1 cellular context compared by ENCODE assay signal in genomic region chr15:66931768-66932633, GRCh38.
TF ChIP-seq lines count a peak whose summit lies in the region.

No MANE protein-coding gene starts in this region.

TF ChIP-seq in HepG2, 621 proteins besides CTCF, POLR2A, EP300 and RAD21 (continued from another document and continues in another):
- TF ChIP-seq HMGXB3 (CRISPR knock-in tag; IDR thresholded peaks at IDR 0.05; ENCODE audit: borderline replicate concordance), result no peak
- no peak for TF ChIP-seq NONO (IDR thresholded peaks at IDR 0.05)
- no peak for TF ChIP-seq NONO (CRISPR knock-in tag; conservative IDR thresholded peaks at IDR 0.05)
- TF ChIP-seq ZBTB2 (CRISPR knock-in tag; IDR thresholded peaks at IDR 0.05; ENCODE audit: low read depth), result no peak
- no peak for TF ChIP-seq BRF2 (CRISPR knock-in tag; IDR thresholded peaks at IDR 0.05)
- TF ChIP-seq WIZ (CRISPR knock-in tag; IDR thresholded peaks at IDR 0.05), result 0 out of 2 replicates have a peak, but pooled peaks have one; percentile 21
- TF ChIP-seq ZNF431 (CRISPR knock-in tag; IDR thresholded peaks at IDR 0.05; ENCODE audit: borderline replicate concordance, low read depth), result 0 out of 2 replicates have a peak, but pooled peaks have one; percentile 42
- TF ChIP-seq ZNF788 (CRISPR knock-in tag; IDR thresholded peaks at IDR 0.05; ENCODE audit: borderline replicate concordance), result 0 out of 2 replicates have a peak, but pooled peaks have one; percentile 43
- TF ChIP-seq ZNF556 (CRISPR knock-in tag; IDR thresholded peaks at IDR 0.05; ENCODE audit: borderline replicate concordance), result peak; percentile 65; the same call in 1 of the 2 replicates
- peak; percentile 59; the same call in 1 of the 2 replicates for TF ChIP-seq ZBTB10 (CRISPR knock-in tag; IDR thresholded peaks at IDR 0.05; ENCODE audit: borderline replicate concordance)
- peak; percentile 19; the same call in 1 of the 2 replicates for TF ChIP-seq ZNF205 (CRISPR knock-in tag; IDR thresholded peaks at IDR 0.05)
- TF ChIP-seq TOE1 (CRISPR knock-in tag; IDR thresholded peaks at IDR 0.05), result no peak
- TF ChIP-seq ZMAT5 (CRISPR knock-in tag; IDR thresholded peaks at IDR 0.05; ENCODE audit: borderline replicate concordance, low read depth), result no peak
- TF ChIP-seq IRX3 (CRISPR knock-in tag; IDR thresholded peaks at IDR 0.05; ENCODE audit: borderline replicate concordance, low read depth), result no peak
- TF ChIP-seq ZNF142 (CRISPR knock-in tag; IDR thresholded peaks at IDR 0.05), result no peak
- no peak for TF ChIP-seq RFX3 (CRISPR knock-in tag; IDR thresholded peaks at IDR 0.05)
- peak; percentile 47; the same call in 1 of the 2 replicates for TF ChIP-seq SMAD3 (CRISPR knock-in tag; IDR thresholded peaks at IDR 0.05)
- TF ChIP-seq ZNF619 (CRISPR knock-in tag; IDR thresholded peaks at IDR 0.05), result no peak; the same call in 1 of the 2 replicates
- no peak for TF ChIP-seq ZBTB46 (CRISPR knock-in tag; IDR thresholded peaks at IDR 0.05; ENCODE audit: borderline replicate concordance)
- no peak for TF ChIP-seq ZNF468 (CRISPR knock-in tag; IDR thresholded peaks at IDR 0.05)
- TF ChIP-seq PAX8 (CRISPR knock-in tag; IDR thresholded peaks at IDR 0.05; ENCODE audit: borderline replicate concordance), result no peak
- 0 out of 2 replicates have a peak, but pooled peaks have one; percentile 7 for TF ChIP-seq NR2C2 (CRISPR knock-in tag; IDR thresholded peaks at IDR 0.05; ENCODE audit: borderline replicate concordance)
- no peak for TF ChIP-seq ZNF704 (CRISPR knock-in tag; IDR thresholded peaks at IDR 0.05; ENCODE audit: borderline replicate concordance)
- TF ChIP-seq HDAC2 (CRISPR knock-in tag; IDR thresholded peaks at IDR 0.05), result peak; percentile 52; the same call in 1 of the 2 replicates
- no peak for TF ChIP-seq ZNF343 (CRISPR knock-in tag; IDR thresholded peaks at IDR 0.05)
- no peak for TF ChIP-seq ZNF639 (CRISPR knock-in tag; conservative IDR thresholded peaks at IDR 0.05)
- no peak for TF ChIP-seq ZNF883 (CRISPR knock-in tag; IDR thresholded peaks at IDR 0.05; ENCODE audit: not compliant biosample characterization)
- TF ChIP-seq HDAC1 (CRISPR knock-in tag; IDR thresholded peaks at IDR 0.05), result peak; percentile 61
- peak; percentile 50; the same call in 1 of the 2 replicates for TF ChIP-seq TRIM24 (CRISPR knock-in tag; IDR thresholded peaks at IDR 0.05)
- TF ChIP-seq PHF5A (CRISPR knock-in tag; IDR thresholded peaks at IDR 0.05; ENCODE audit: low read depth, unreplicated experiment), result peak; percentile 56
- TF ChIP-seq RAD51 (IDR thresholded peaks at IDR 0.05; ENCODE audit: borderline replicate concordance), result no peak
- TF ChIP-seq ETV5 (CRISPR knock-in tag; IDR thresholded peaks at IDR 0.05; ENCODE audit: borderline replicate concordance), result peak; percentile 97
- peak; percentile 88 for TF ChIP-seq RXRB (CRISPR knock-in tag; IDR thresholded peaks at IDR 0.05; ENCODE audit: borderline replicate concordance)
- TF ChIP-seq POGZ (CRISPR knock-in tag; IDR thresholded peaks at IDR 0.05), result peak; percentile 42
- peak; percentile 82 for TF ChIP-seq HNF1B (CRISPR knock-in tag; IDR thresholded peaks at IDR 0.05)
- no peak for TF ChIP-seq ZFP41 (CRISPR knock-in tag; IDR thresholded peaks at IDR 0.05; ENCODE audit: borderline replicate concordance)
